In genomic region chr15:77889009-77889806, GRCh38 we compare ENCODE assay signal across 2 cellular contexts.
TF ChIP-seq lines count a peak whose summit lies in the region.

No MANE protein-coding gene starts in this region.

TF ChIP-seq in IMR-90, 13 proteins besides CTCF, POLR2A, EP300 and RAD21:
- no peak for TF ChIP-seq SMC3 (IDR thresholded peaks at IDR 0.05; ENCODE audit: low read depth, low read length)
- no peak for TF ChIP-seq CHD1 (IDR thresholded peaks at IDR 0.05; ENCODE audit: low read depth, low read length)
- TF ChIP-seq FOS (IDR thresholded peaks at IDR 0.05; ENCODE audit: low read depth, low read length): no peak
- TF ChIP-seq MAZ (IDR thresholded peaks at IDR 0.05; ENCODE audit: borderline replicate concordance, low read depth, low read length): no peak
- TF ChIP-seq BHLHE40 (IDR thresholded peaks at IDR 0.05; ENCODE audit: low read depth, low read length): no peak
- TF ChIP-seq NFE2L2 (IDR thresholded peaks at IDR 0.05; ENCODE audit: low read depth, low read length): no peak
- no peak for TF ChIP-seq MAFK (IDR thresholded peaks at IDR 0.05; ENCODE audit: low read depth, low read length)
- TF ChIP-seq ELK1 (IDR thresholded peaks at IDR 0.05; ENCODE audit: borderline replicate concordance, low read depth, low read length): no peak
- no peak for TF ChIP-seq USF2 (IDR thresholded peaks at IDR 0.05; ENCODE audit: low read depth, low read length)
- no peak for TF ChIP-seq RFX5 (IDR thresholded peaks at IDR 0.05; ENCODE audit: low read depth, low read length)
- no peak for TF ChIP-seq CEBPB (IDR thresholded peaks at IDR 0.05; ENCODE audit: low read depth, low read length)
- no peak for TF ChIP-seq MXI1 (IDR thresholded peaks at IDR 0.05; ENCODE audit: borderline replicate concordance, low read depth, low read length)

TF ChIP-seq in GM12878, 131 proteins besides CTCF, POLR2A, EP300 and RAD21:
- TF ChIP-seq ZNF592 (IDR thresholded peaks at IDR 0.05) (peak; percentile 76; the same call in 1 of the 2 replicates), ZBTB11 (CRISPR knock-in tag; IDR thresholded peaks at IDR 0.05) (no peak), JUND (IDR thresholded peaks at IDR 0.05; ENCODE audit: low read depth, low read length) (no peak), EGR1 (IDR thresholded peaks at IDR 0.05; ENCODE audit: borderline replicate concordance in 1 of 2, low read depth in 2 of 2, low read length in 2 of 2) (no peak), ZNF687 (IDR thresholded peaks at IDR 0.05) (peak; percentile 96), CHD4 (IDR thresholded peaks at IDR 0.05) (no peak), NFYA (IDR thresholded peaks at IDR 0.05; ENCODE audit: borderline replicate concordance, low read depth, low read length) (no peak), IKZF1 (conservative IDR thresholded peaks at IDR 0.05) (0 out of 2 replicates have a peak, but pooled peaks have one; percentile 36), GATAD2B (conservative IDR thresholded peaks at IDR 0.05; ENCODE audit: low read depth) (peak; percentile 51; the same call in 1 of the 2 replicates), SKIL (IDR thresholded peaks at IDR 0.05; ENCODE audit: low read depth, poor library complexity, severe bottlenecking) (peak; percentile 25), SUPT20H (IDR thresholded peaks at IDR 0.05; ENCODE audit: borderline replicate concordance, control insufficient read depth, low read depth, low read length) (no peak), SREBF1 (IDR thresholded peaks at IDR 0.05; ENCODE audit: low read length) (no peak), MYC (IDR thresholded peaks at IDR 0.05; ENCODE audit: insufficient read depth, insufficient read length, insufficient replicate concordance, low read length, severe bottlenecking) (no peak), ATF7 (IDR thresholded peaks at IDR 0.05; ENCODE audit: low read depth) (peak; percentile 62), MTA2 (IDR thresholded peaks at IDR 0.05; ENCODE audit: low read depth) (peak; percentile 45; the same call in 1 of the 2 replicates), RFX5 (IDR thresholded peaks at IDR 0.05; ENCODE audit: low read depth, low read length) (no peak), RELB (IDR thresholded peaks at IDR 0.05; ENCODE audit: low read depth) (peak; percentile 45; the same call in 1 of the 2 replicates), RCOR1 (conservative IDR thresholded peaks at IDR 0.05; ENCODE audit: low read depth, low read length) (no peak), NBN (IDR thresholded peaks at IDR 0.05) (peak; percentile 79), SREBF2 (IDR thresholded peaks at IDR 0.05; ENCODE audit: low read length) (no peak), JUNB (IDR thresholded peaks at IDR 0.05) (no peak), RUNX3 (IDR thresholded peaks at IDR 0.05; ENCODE audit: low read length) (no peak), MLLT1 (IDR thresholded peaks at IDR 0.05) (peak; percentile 90), IKZF2 (IDR thresholded peaks at IDR 0.05) (no peak; a peak in 2 of 4 replicates), CBX3 (IDR thresholded peaks at IDR 0.05; ENCODE audit: borderline replicate concordance, low read depth) (no peak), MEF2A (IDR thresholded peaks at IDR 0.05; ENCODE audit: insufficient read depth, low read depth, low read length) (0 out of 2 replicates have a peak, but pooled peaks have one; percentile 14), BHLHE40 (IDR thresholded peaks at IDR 0.05; ENCODE audit: borderline replicate concordance in 1 of 2, low read depth in 2 of 2, low read length in 1 of 2) (peak in 1 of 2 experiments; percentile 38; a peak in 1 of 4 replicates), PAX5 (IDR thresholded peaks at IDR 0.05; ENCODE audit: borderline replicate concordance, low read depth, low read length) (no peak), CHD1 (IDR thresholded peaks at IDR 0.05; ENCODE audit: low read depth, low read length) (no peak), IRF5 (IDR thresholded peaks at IDR 0.05; ENCODE audit: borderline replicate concordance) (no peak), USF2 (IDR thresholded peaks at IDR 0.05; ENCODE audit: borderline replicate concordance, low read depth, low read length) (no peak), NR2F1 (conservative IDR thresholded peaks at IDR 0.05) (peak; percentile 32; the same call in 1 of the 2 replicates), MEF2B (IDR thresholded peaks at IDR 0.05; ENCODE audit: partially characterized antibody, poor library complexity, severe bottlenecking) (peak; percentile 84), HDGF (IDR thresholded peaks at IDR 0.05) (peak; percentile 27; the same call in 1 of the 2 replicates)
